7 cellular contexts compared by ENCODE assay signal in the genomic region with DNA sequence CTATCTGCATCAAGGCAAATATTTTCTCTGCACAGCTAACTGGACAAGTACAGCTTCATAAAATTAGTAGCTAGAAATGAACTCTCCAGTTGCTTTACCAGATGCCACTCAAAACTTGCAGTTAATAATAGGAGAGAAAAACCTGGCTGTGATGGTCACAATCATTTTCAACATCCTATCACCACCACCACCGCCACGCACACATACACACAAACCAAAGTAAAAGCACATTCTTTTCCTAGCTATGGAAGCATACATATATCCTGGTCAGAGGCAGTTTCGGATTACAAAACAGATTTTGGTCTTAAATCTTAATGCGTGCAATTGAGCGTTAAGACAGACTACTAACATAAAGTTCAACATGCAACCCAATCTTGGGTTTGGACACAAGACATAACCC. TPM values are rescaled to one million over a fixed set of nuclear protein-coding genes. Genes with fewer than 3 reads are reported as not detected.
DNase-seq lines count a peak whose midpoint lies in the region; ATAC-seq and TF ChIP-seq lines count a peak whose summit lies in the region.

No MANE protein-coding gene starts in this region.

- POLR2A ChIA-PET in HCT116 (lab: Charles Lee): interaction anchor here (1.0 kb wide), 1 partner anchor 92 kb away, joined by 3 read pairs; no protein-coding TSS in a partner anchor

- peaks cover 10 to 21% of the 10 kb centered on the region in 2 experiments for H3K4me1 ChIP-seq in HCT116 (ENCODE audit: control insufficient read depth in 1 of 2, insufficient read depth in 2 of 2, low read length in 2 of 2)
- H3K4me1 ChIP-seq in hepatocyte (ENCODE audit: insufficient read depth): peaks cover 12% of the 10 kb centered on the region

- TSS peak; percentile 45 for BruUV-seq in HCT116 (replicated peaks; lab: Mats Ljungman, UMichigan)

- H3K27ac ChIP-seq in HCT116 (ENCODE audit: low read depth, low read length): no peak overlapping the region
- peak overlapping the region; percentile 90 for H3K27ac ChIP-seq in WERI-Rb-1
- peak overlapping the region; percentile 93 for H3K27ac ChIP-seq in hepatocyte
- peak overlapping the region in 7 of 21 experiments; percentile 10 to 92 (median 84) for H3K27ac ChIP-seq in skin epidermis

- no peak for TF ChIP-seq CTCF in HCT116 (IDR thresholded peaks at IDR 0.05 in 2 of 3, conservative IDR thresholded peaks at IDR 0.05 in 1 of 3; ENCODE audit: borderline replicate concordance in 1 of 3, insufficient read depth in 1 of 3, low read depth in 2 of 3, low read length in 2 of 3)
- no peak for TF ChIP-seq CTCF in WERI-Rb-1 (IDR thresholded peaks at IDR 0.05; ENCODE audit: low read depth, low read length)
- no peak for TF ChIP-seq CTCF in hepatocyte (IDR thresholded peaks at IDR 0.05; ENCODE audit: poor library complexity)

- H3K36me3 ChIP-seq in HCT116 (ENCODE audit: control insufficient read depth in 1 of 2, insufficient read depth in 2 of 2, low read length in 2 of 2) (no peaks in the 10 kb centered on the region), WERI-Rb-1 (peaks cover 9% of the 10 kb centered on the region), hepatocyte (replicated peaks; ENCODE audit: insufficient read depth, low read depth) (peaks cover 4% of the 10 kb centered on the region)

- peak overlapping the region; percentile 81 for H3K9ac ChIP-seq in HCT116 (ENCODE audit: low read length)

- H3K9me3 ChIP-seq in HCT116 (ENCODE audit: control insufficient read depth in 1 of 2, insufficient read depth in 1 of 2, low read depth in 1 of 2, low read length in 2 of 2) (no peaks in the 10 kb centered on the region), WERI-Rb-1 (ENCODE audit: severe bottlenecking) (no peaks in the 10 kb centered on the region), hepatocyte (ENCODE audit: low read depth) (no peaks in the 10 kb centered on the region)

- peaks cover 65% of the 10 kb centered on the region for H3K79me2 ChIP-seq in HCT116 (ENCODE audit: insufficient read depth, low read length)
- peaks cover 62% of the 10 kb centered on the region for H3K79me2 ChIP-seq in hepatocyte

- TF ChIP-seq RAD21 in HCT116 (IDR thresholded peaks at IDR 0.05; ENCODE audit: low read depth): no peak

- H3K4me3 ChIP-seq in HCT116 (replicated peaks in 1 of 2; ENCODE audit: low read depth in 1 of 2, low read length in 2 of 2) (peak overlapping the region; percentile 81 to 94), WERI-Rb-1 (ENCODE audit: low read depth, low read length) (peak overlapping the region; percentile 98), hepatocyte (peak overlapping the region; percentile 74), skin epidermis (peak overlapping the region; percentile 91 to 99 (median 93))

- intact Hi-C loops in HCT116 (cut with micrococcal nuclease): no loop called here

- H3K9me2 ChIP-seq in HCT116 (ENCODE audit: insufficient read depth): no peaks in the 10 kb centered on the region
- no peaks in the 10 kb centered on the region for H3K9me2 ChIP-seq in hepatocyte (replicated peaks; ENCODE audit: insufficient read depth)

- RAD21 ChIA-PET in HCT116 (lab: Charles Lee; ENCODE audit: low non-redundant PET in 1 of 2, low total read pairs in 2 of 2, uncharacterized antibody in 2 of 2, unreplicated experiment in 2 of 2): no interaction called here

- DNase-seq in HCT116 (ENCODE audit: low read depth, low spot score) (no peak), WERI-Rb-1 (no peak), hepatocyte (ENCODE audit: low spot score) (no peak), AG08395 (ENCODE audit: low spot score) (no peak)
- no peak for DNase-seq in activated effector memory CD4-positive, alpha-beta T cell treated with Interleukin-2 at 50 U/mL for 16 hours

- CTCF ChIA-PET in HCT116 (lab: Charles Lee): interaction anchor here (2.5 kb wide), 1 partner anchor 33 kb away, joined by 17 read pairs; no protein-coding TSS in a partner anchor

- ATAC-seq in HCT116 (no peak), GM21528 (IDR thresholded peaks at IDR 0.05; ENCODE audit: low FRiP score, unreplicated experiment) (no peak)

- no peak overlapping the region for H2AFZ ChIP-seq in HCT116 (ENCODE audit: low read depth, low read length, poor library complexity, severe bottlenecking)
- no peak overlapping the region for H2AFZ ChIP-seq in hepatocyte

- TF ChIP-seq POLR2A in HCT116 (IDR thresholded peaks at IDR 0.05; ENCODE audit: borderline replicate concordance, extremely low read depth, insufficient read depth, insufficient read length): no peak

- H4K20me1 ChIP-seq in HCT116 (ENCODE audit: insufficient read depth) (peaks cover 16% of the 10 kb centered on the region), hepatocyte (ENCODE audit: insufficient read depth, poor library complexity, severe bottlenecking) (peaks cover 54% of the 10 kb centered on the region)

- WGBS in hepatocyte (ENCODE audit: low lambda C conversion rate, missing lambda C conversion rate): 9% methylated on average over 5 of the region's 5 CpGs

- H3K4me2 ChIP-seq in HCT116 (ENCODE audit: low read length) (peak overlapping the region; percentile 92), hepatocyte (peak overlapping the region; percentile 76)

- H3K27me3 ChIP-seq in HCT116 (ENCODE audit: insufficient read depth, low read length) (no peaks in the 10 kb centered on the region), WERI-Rb-1 (ENCODE audit: insufficient read depth, low read depth, severe bottlenecking) (no peaks in the 10 kb centered on the region), hepatocyte (no peaks in the 10 kb centered on the region)

TF ChIP-seq in HCT116, 20 proteins besides CTCF, POLR2A, EP300 and RAD21:
- TF ChIP-seq EZH2phosphoT487 (IDR thresholded peaks at IDR 0.05; ENCODE audit: borderline replicate concordance) (no peak), CBX3 (IDR thresholded peaks at IDR 0.05; ENCODE audit: low read depth) (no peak), ELF1 (IDR thresholded peaks at IDR 0.05; ENCODE audit: borderline replicate concordance, low read depth) (no peak), ZFX (IDR thresholded peaks at IDR 0.05) (no peak), TCF7L2 (IDR thresholded peaks at IDR 0.05; ENCODE audit: borderline replicate concordance, extremely low read depth, insufficient read depth, insufficient read length) (no peak), POLR2AphosphoS5 (IDR thresholded peaks at IDR 0.05; ENCODE audit: low read depth, low read length) (no peak), CEBPB (IDR thresholded peaks at IDR 0.05; ENCODE audit: low read depth) (no peak), ATF3 (IDR thresholded peaks at IDR 0.05) (no peak), EZH2 (IDR thresholded peaks at IDR 0.05) (no peak), EGR1 (IDR thresholded peaks at IDR 0.05; ENCODE audit: low read depth) (no peak), SRF (IDR thresholded peaks at IDR 0.05; ENCODE audit: low read depth) (no peak), ZNF274 (IDR thresholded peaks at IDR 0.05; ENCODE audit: low read depth, low read length) (no peak), FOSL1 (IDR thresholded peaks at IDR 0.05; ENCODE audit: low read depth) (no peak), YY1 (IDR thresholded peaks at IDR 0.05; ENCODE audit: extremely low read depth, insufficient replicate concordance, low read depth, low read length) (no peak)
- TF ChIP-seq, protein P1, sequence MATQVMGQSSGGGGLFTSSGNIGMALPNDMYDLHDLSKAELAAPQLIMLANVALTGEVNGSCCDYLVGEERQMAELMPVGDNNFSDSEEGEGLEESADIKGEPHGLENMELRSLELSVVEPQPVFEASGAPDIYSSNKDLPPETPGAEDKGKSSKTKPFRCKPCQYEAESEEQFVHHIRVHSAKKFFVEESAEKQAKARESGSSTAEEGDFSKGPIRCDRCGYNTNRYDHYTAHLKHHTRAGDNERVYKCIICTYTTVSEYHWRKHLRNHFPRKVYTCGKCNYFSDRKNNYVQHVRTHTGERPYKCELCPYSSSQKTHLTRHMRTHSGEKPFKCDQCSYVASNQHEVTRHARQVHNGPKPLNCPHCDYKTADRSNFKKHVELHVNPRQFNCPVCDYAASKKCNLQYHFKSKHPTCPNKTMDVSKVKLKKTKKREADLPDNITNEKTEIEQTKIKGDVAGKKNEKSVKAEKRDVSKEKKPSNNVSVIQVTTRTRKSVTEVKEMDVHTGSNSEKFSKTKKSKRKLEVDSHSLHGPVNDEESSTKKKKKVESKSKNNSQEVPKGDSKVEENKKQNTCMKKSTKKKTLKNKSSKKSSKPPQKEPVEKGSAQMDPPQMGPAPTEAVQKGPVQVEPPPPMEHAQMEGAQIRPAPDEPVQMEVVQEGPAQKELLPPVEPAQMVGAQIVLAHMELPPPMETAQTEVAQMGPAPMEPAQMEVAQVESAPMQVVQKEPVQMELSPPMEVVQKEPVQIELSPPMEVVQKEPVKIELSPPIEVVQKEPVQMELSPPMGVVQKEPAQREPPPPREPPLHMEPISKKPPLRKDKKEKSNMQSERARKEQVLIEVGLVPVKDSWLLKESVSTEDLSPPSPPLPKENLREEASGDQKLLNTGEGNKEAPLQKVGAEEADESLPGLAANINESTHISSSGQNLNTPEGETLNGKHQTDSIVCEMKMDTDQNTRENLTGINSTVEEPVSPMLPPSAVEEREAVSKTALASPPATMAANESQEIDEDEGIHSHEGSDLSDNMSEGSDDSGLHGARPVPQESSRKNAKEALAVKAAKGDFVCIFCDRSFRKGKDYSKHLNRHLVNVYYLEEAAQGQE (IDR thresholded peaks at IDR 0.05; ENCODE audit: low read depth): no peak
- TF ChIP-seq, protein P2, sequence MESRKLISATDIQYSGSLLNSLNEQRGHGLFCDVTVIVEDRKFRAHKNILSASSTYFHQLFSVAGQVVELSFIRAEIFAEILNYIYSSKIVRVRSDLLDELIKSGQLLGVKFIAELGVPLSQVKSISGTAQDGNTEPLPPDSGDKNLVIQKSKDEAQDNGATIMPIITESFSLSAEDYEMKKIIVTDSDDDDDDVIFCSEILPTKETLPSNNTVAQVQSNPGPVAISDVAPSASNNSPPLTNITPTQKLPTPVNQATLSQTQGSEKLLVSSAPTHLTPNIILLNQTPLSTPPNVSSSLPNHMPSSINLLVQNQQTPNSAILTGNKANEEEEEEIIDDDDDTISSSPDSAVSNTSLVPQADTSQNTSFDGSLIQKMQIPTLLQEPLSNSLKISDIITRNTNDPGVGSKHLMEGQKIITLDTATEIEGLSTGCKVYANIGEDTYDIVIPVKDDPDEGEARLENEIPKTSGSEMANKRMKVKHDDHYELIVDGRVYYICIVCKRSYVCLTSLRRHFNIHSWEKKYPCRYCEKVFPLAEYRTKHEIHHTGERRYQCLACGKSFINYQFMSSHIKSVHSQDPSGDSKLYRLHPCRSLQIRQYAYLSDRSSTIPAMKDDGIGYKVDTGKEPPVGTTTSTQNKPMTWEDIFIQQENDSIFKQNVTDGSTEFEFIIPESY (IDR thresholded peaks at IDR 0.05; ENCODE audit: extremely low read depth, insufficient replicate concordance, low read length): no peak

RNA-seq across cellular contexts. Expression of gene CACUL1, which starts 1.4 kb away (rescaled TPM):
- total RNA-seq in HCT116 (2021; ENCODE audit: unreplicated experiment) (67.5 TPM), hepatocyte (35.0 and 37.5 TPM in 2 replicates)
- 15.7 and 16.0 TPM in 2 replicates for polyA plus RNA-seq in HCT116 (2012)
- 44.3 and 48.3 TPM in 2 replicates for polyA plus RNA-seq in hepatocyte
